28 cellular contexts compared by ENCODE assay signal in the genomic region with DNA sequence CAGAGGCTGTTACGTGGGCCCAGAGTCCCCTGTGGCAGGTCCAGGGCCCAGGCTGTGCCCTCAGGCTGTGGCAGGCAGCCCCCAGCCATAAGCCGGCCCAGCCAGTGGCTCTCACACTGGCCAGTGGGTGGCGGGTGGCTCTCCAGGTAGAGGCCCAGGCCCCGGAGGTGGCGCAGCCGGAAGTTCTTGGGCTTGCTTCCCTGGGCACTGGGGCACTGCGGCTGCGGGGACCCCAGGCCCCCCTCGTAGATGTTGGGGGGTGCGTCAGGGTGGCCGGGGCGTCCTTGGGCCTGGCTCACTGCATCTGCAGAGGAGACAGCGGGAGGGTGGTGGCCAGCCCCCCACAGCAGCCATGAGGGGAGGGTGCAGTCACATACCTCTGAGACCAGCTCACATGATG. TPM values are rescaled to one million over a fixed set of nuclear protein-coding genes. Genes with fewer than 3 reads are reported as not detected.
A peak's percentile ranks its signal among the peaks of the same experiment; 100 is the strongest.
DNase-seq lines count a peak whose midpoint lies in the region; ATAC-seq and TF ChIP-seq lines count a peak whose summit lies in the region.
"Had no signal": no experiment of that assay in that cellular context is flagged by ENCODE, and none has a peak within 500 bp of the region (broad histone marks: within the 10 kb centered on the region; RNA-seq: fewer than 3 reads in every experiment).

No MANE protein-coding gene starts in this region.

- H3K4me1 Mint-ChIP-seq in stimulated activated naive CD8-positive, alpha-beta T cell treated with anti-CD3 and anti-CD28 coated beads, Interleukin-15, amount 100 ng/mL, for 72 hours, result peaks cover 15% of the 10 kb centered on the region
- H3K4me1 Mint-ChIP-seq in endodermal cell, result no peaks in the 10 kb centered on the region

- no peak overlapping the region for H3K27ac Mint-ChIP-seq in stimulated activated naive CD8-positive, alpha-beta T cell treated with anti-CD3 and anti-CD28 coated beads, Interleukin-15, amount 100 ng/mL, for 72 hours
- H3K27ac Mint-ChIP-seq in endodermal cell, result no peak overlapping the region
- H3K27ac Mint-ChIP-seq: CD4-positive, alpha-beta T cell had no signal

- no peaks in the 10 kb centered on the region for H3K9me3 Mint-ChIP-seq in stimulated activated naive CD8-positive, alpha-beta T cell treated with anti-CD3 and anti-CD28 coated beads, Interleukin-15, amount 100 ng/mL, for 72 hours
- H3K9me3 Mint-ChIP-seq in endodermal cell, result no peaks in the 10 kb centered on the region
- H3K9me3 Mint-ChIP-seq: CD4-positive, alpha-beta T cell had no signal

- H3K36me3 ChIP-seq in endodermal cell (ENCODE audit: control insufficient read depth, insufficient read depth, low read length) (no peaks in the 10 kb centered on the region), MG63 (no peaks in the 10 kb centered on the region)
- H3K36me3 ChIP-seq: BLaER1 treated with 17β-estradiol and CSF1 and Interleukin-3, amounts not matched to agents 10 nM and 100 nM had no signal

- ATAC-seq in stimulated activated naive CD8-positive, alpha-beta T cell treated with anti-CD3 and anti-CD28 coated beads, Interleukin-15, amount 100 ng/mL, for 72 hours, result peak; percentile 26
- ATAC-seq in stimulated activated naive CD8-positive, alpha-beta T cell treated with anti-CD3 and anti-CD28 coated beads, Interleukin-15, Interleukin-2, amounts not matched to agents 100 U/mL and 50 U/mL, for 24 hours, result no peak
- no peak for ATAC-seq in HG03354 (IDR thresholded peaks at IDR 0.05; ENCODE audit: poor library complexity, severe bottlenecking, unreplicated experiment)
- ATAC-seq: Panc1 had no signal

- no peaks in the 10 kb centered on the region for H3K4me1 ChIP-seq in endodermal cell (ENCODE audit: control insufficient read depth, insufficient read depth, low read length)
- H3K4me1 ChIP-seq: A549 had no signal

- peak; percentile 24 for TF ChIP-seq CTCF in endodermal cell (conservative IDR thresholded peaks at IDR 0.05)

- H3K27ac ChIP-seq in endodermal cell (ENCODE audit: low read depth, low read length), result no peak overlapping the region
- H3K27ac ChIP-seq: A549; BLaER1 treated with 17β-estradiol and CSF1 and Interleukin-3, amounts not matched to agents 10 nM and 100 nM; GM23248; RWPE1; SK-N-MC had no signal

- no peak overlapping the region for H3K9ac ChIP-seq in endodermal cell (ENCODE audit: extremely low read depth, low read length, poor library complexity, severe bottlenecking)
- H3K9ac ChIP-seq: BLaER1 treated with 17β-estradiol and CSF1 and Interleukin-3, amounts not matched to agents 10 nM and 100 nM; GM23248 had no signal

- no peaks in the 10 kb centered on the region for H3K27me3 ChIP-seq in endodermal cell (ENCODE audit: control insufficient read depth, insufficient read depth, low read length, poor library complexity, severe bottlenecking)
- 0 out of 2 replicates have a peak, but pooled peaks cover 2% of the 10 kb centered on the region for H3K27me3 ChIP-seq in MG63
- H3K27me3 ChIP-seq: BLaER1 treated with 17β-estradiol and CSF1 and Interleukin-3, amounts not matched to agents 10 nM and 100 nM had no signal

- intact Hi-C loops in posterior vena cava (cut with DNase I), result no loop called here

- H3K9me3 ChIP-seq in endodermal cell (ENCODE audit: control insufficient read depth, low read length) (no peaks in the 10 kb centered on the region), MG63 (no peaks in the 10 kb centered on the region)
- H3K9me3 ChIP-seq: A549; BLaER1 treated with 17β-estradiol and CSF1 and Interleukin-3, amounts not matched to agents 10 nM and 100 nM had no signal

- no peak for DNase-seq in stimulated activated naive CD8-positive, alpha-beta T cell treated with anti-CD3 and anti-CD28 coated beads, Interleukin-15, amount 100 ng/mL, for 72 hours
- no peak for DNase-seq in stimulated activated naive CD8-positive, alpha-beta T cell treated with anti-CD3 and anti-CD28 coated beads, Interleukin-15, Interleukin-2, amounts not matched to agents 100 U/mL and 50 U/mL, for 24 hours
- DNase-seq in endodermal cell (no peak), posterior vena cava (ENCODE audit: low spot score) (peak; percentile 66), HPDE6-E6E7 (ENCODE audit: extremely low spot score) (no peak), MG63 (no peak)
- DNase-seq: AML-193; CD4-positive, alpha-beta T cell; COR-L47; DMS53; GM23248; HCEC 1CT; NCI-H1092; NCI-H1417 treated with DMSO at 0.1 percent for 48 hours; NCI-H1694 treated with DMSO at 0.1 percent for 48 hours; NCI-H2081; NCI-H2227 treated with DMSO at 0.1 percent for 48 hours; NCI-H526 treated with DMSO at 0.1 percent for 48 hours; SHP77 treated with DMSO at 0.1 percent for 48 hours had no signal

- 91 to 100% methylated on average over 2 to 13 of the region's 13 CpGs for WGBS in endodermal cell (ENCODE audit: insufficient coverage in 1 of 2, insufficient read length in 1 of 2), 2 experiments

- H3K27me3 Mint-ChIP-seq in stimulated activated naive CD8-positive, alpha-beta T cell treated with anti-CD3 and anti-CD28 coated beads, Interleukin-15, amount 100 ng/mL, for 72 hours, result no peaks in the 10 kb centered on the region
- no peaks in the 10 kb centered on the region for H3K27me3 Mint-ChIP-seq in endodermal cell (ENCODE audit: insufficient read depth)
- H3K27me3 Mint-ChIP-seq: CD4-positive, alpha-beta T cell had no signal

- H3K36me3 Mint-ChIP-seq in endodermal cell (ENCODE audit: low read depth), result no peaks in the 10 kb centered on the region

- H3K4me3 Mint-ChIP-seq in stimulated activated naive CD8-positive, alpha-beta T cell treated with anti-CD3 and anti-CD28 coated beads, Interleukin-15, amount 100 ng/mL, for 72 hours, result no peak overlapping the region
- H3K4me3 Mint-ChIP-seq in endodermal cell, result no peak overlapping the region
- H3K4me3 Mint-ChIP-seq: CD4-positive, alpha-beta T cell had no signal

- no peak overlapping the region for H3K4me3 ChIP-seq in endodermal cell (ENCODE audit: low read length)
- no peak overlapping the region for H3K4me3 ChIP-seq in MG63
- H3K4me3 ChIP-seq: A549; BLaER1 treated with 17β-estradiol and CSF1 and Interleukin-3, amounts not matched to agents 10 nM and 100 nM; GM23248; SK-N-MC had no signal

RNA-seq across cellular contexts. Expression of a gene that starts 0.7 kb away (rescaled TPM):
- not detected for total RNA-seq in endodermal cell
- polyA plus RNA-seq in endodermal cell (2013, experiment 1 of 2), result not detected
- not detected for polyA plus RNA-seq in endodermal cell (2013, experiment 2 of 2)
- not detected for total RNA-seq in posterior vena cava
- not detected in 2 replicates for total RNA-seq in MG63 (2014; rRNA removed; shearing (Covaris generic); ENCODE audit: low replicate concordance)
- total RNA-seq: CD4-positive, alpha-beta T cell; Daoy; G401; GM23248; NCI-H460 had no signal
- polyA plus RNA-seq: A549, GM23248 had no signal

RNA-seq across cellular contexts. Expression of a gene that starts 6.2 kb away (rescaled TPM):
- total RNA-seq in endodermal cell, result 10 to 100 TPM; 27.4 to 36.8 TPM
- 34.2 TPM for polyA plus RNA-seq in endodermal cell (2013, experiment 1 of 2)
- polyA plus RNA-seq in endodermal cell (2013, experiment 2 of 2), result 22.5 TPM
- total RNA-seq in posterior vena cava, result 10 to 100 TPM; 20.9 to 25.8 TPM
- 13.7 and 34.4 TPM in 2 replicates for total RNA-seq in MG63 (2014; rRNA removed; shearing (Covaris generic); ENCODE audit: low replicate concordance)

RNA-seq across cellular contexts. Expression of a gene that starts 51.1 kb away (rescaled TPM):
- 10 to 100 TPM; 54.5 to 61.8 TPM for total RNA-seq in endodermal cell
- 47.2 TPM for polyA plus RNA-seq in endodermal cell (2013, experiment 1 of 2)
- polyA plus RNA-seq in endodermal cell (2013, experiment 2 of 2), result 44.7 TPM
- 10 to 100 TPM; 28.3 to 33.6 TPM for total RNA-seq in posterior vena cava
- 14.3 and 16.3 TPM in 2 replicates for total RNA-seq in MG63 (2014; rRNA removed; shearing (Covaris generic); ENCODE audit: low replicate concordance)

RNA-seq across cellular contexts. Expression of a gene that starts 51.3 kb away (rescaled TPM):
- 1 to 10 TPM; 2.0 to 3.1 TPM for total RNA-seq in endodermal cell
- 2.4 TPM for polyA plus RNA-seq in endodermal cell (2013, experiment 1 of 2)
- 2.2 TPM for polyA plus RNA-seq in endodermal cell (2013, experiment 2 of 2)
- 1 to 10 TPM; 2.5 TPM for total RNA-seq in posterior vena cava
- total RNA-seq in MG63 (2014; rRNA removed; shearing (Covaris generic); ENCODE audit: low replicate concordance), result 0.03 and 0.62 TPM in 2 replicates
- total RNA-seq: Daoy had no signal
